Comparison of ENCODE assay signal across 9 cellular contexts in genomic region chr2:162340822-162341221, GRCh38. TPM values are rescaled to one million over a fixed set of nuclear protein-coding genes. Genes with fewer than 3 reads are reported as not detected.
"Had no signal": no experiment of that assay in that cellular context is flagged by ENCODE, and none has a peak within 500 bp of the region (broad histone marks: within the 10 kb centered on the region; RNA-seq: fewer than 3 reads in every experiment).

No MANE protein-coding gene starts in this region.

- H2AFZ ChIP-seq: GM23248 had no signal

- H3K36me3 ChIP-seq: HAP-1 had no signal

- H3K4me3 ChIP-seq: GM23248, HAP-1 had no signal

- DNase-seq: GM23248, GOT3, H7, HFFc6, KBM-7 had no signal

- FAIRE-seq: HTR-8/SVneo had no signal

- H3K9ac ChIP-seq: GM23248, KMS-11 had no signal

- H3K4me2 ChIP-seq: KMS-11 had no signal

- ATAC-seq: HCT116 had no signal

- H3K27ac ChIP-seq: GM23248, KMS-11 had no signal

- H3K9me3 ChIP-seq: HAP-1 had no signal

RNA-seq across cellular contexts. Expression of gene IFIH1, which starts 22.3 kb away (rescaled TPM):
- total RNA-seq: H7 had no signal
